Comparison of ENCODE assay signal across 26 cellular contexts in genomic region chr4:97923096-97923495, GRCh38.
A peak's percentile ranks its signal among the peaks of the same experiment; 100 is the strongest.
DNase-seq lines count a peak whose midpoint lies in the region; ATAC-seq, FAIRE-seq and TF ChIP-seq lines count a peak whose summit lies in the region.
"Had no signal": no experiment of that assay in that cellular context is flagged by ENCODE, and none has a peak within 500 bp of the region (broad histone marks: within the 10 kb centered on the region; RNA-seq: fewer than 3 reads in every experiment).

No MANE protein-coding gene starts in this region.

- H3K18ac ChIP-seq in neuronal stem cell (ENCODE audit: low read length) = no peak overlapping the region

- no peaks in the 10 kb centered on the region for H3K79me1 ChIP-seq in neuronal stem cell (ENCODE audit: low read depth, low read length)

- no peak overlapping the region for H3K4ac ChIP-seq in neuronal stem cell (ENCODE audit: low read length)

- H2AFZ ChIP-seq in neuronal stem cell (ENCODE audit: low read length) = no peak overlapping the region
- H2AFZ ChIP-seq: GM23248 had no signal

- H3K4me2 ChIP-seq in neuronal stem cell (ENCODE audit: insufficient read depth, low read length, poor library complexity, severe bottlenecking) = no peak overlapping the region
- H3K4me2 ChIP-seq: A549; BLaER1 treated with 17β-estradiol and CSF1 and Interleukin-3, amounts not matched to agents 10 nM and 100 nM had no signal

- no peaks in the 10 kb centered on the region for H3K9me3 ChIP-seq in RWPE2 (ENCODE audit: severe bottlenecking)
- no peaks in the 10 kb centered on the region for H3K9me3 ChIP-seq in kidney (ENCODE audit: control insufficient read depth in 1 of 2, low read length in 2 of 2)
- no peaks in the 10 kb centered on the region for H3K9me3 ChIP-seq in neuronal stem cell (replicated peaks in 1 of 2; ENCODE audit: control insufficient read depth in 2 of 2, insufficient read depth in 1 of 2, low read depth in 1 of 2, low read length in 2 of 2)
- H3K9me3 ChIP-seq in upper lobe of right lung = no peaks in the 10 kb centered on the region
- H3K9me3 ChIP-seq in tibial nerve = peaks cover 0 to 3% (median 0%) of the 10 kb centered on the region in 4 donors
- H3K9me3 ChIP-seq: A549, BE2C had no signal

- ATAC-seq in RWPE2 (ENCODE audit: low read depth) (no peak), upper lobe of right lung (no peak)
- ATAC-seq: A549, GM12878 had no signal

- H2BK120ac ChIP-seq in neuronal stem cell (ENCODE audit: low read depth, low read length) = no peak overlapping the region

- TF ChIP-seq POLR2A in tibial nerve (IDR thresholded peaks at IDR 0.05) = no peak

- WGBS in neuronal stem cell (ENCODE audit: extremely low coverage in 2 of 2, insufficient read length in 2 of 2, insufficient replicate concordance in 1 of 2), 2 donors = no CpG with 5 or more reads among the region's 17 CpGs
- 95 to 97% methylated on average over 6 to 12 of the region's 17 CpGs for WGBS in tibial nerve, 2 donors

- H3K14ac ChIP-seq in neuronal stem cell (ENCODE audit: low read length) = no peak overlapping the region

- no peak overlapping the region for H3K23ac ChIP-seq in neuronal stem cell (ENCODE audit: low read depth, low read length, poor library complexity)

- H4K8ac ChIP-seq in neuronal stem cell (ENCODE audit: low read depth, low read length) = no peak overlapping the region

- H3K27ac ChIP-seq in RWPE2 (ENCODE audit: poor library complexity, severe bottlenecking) (no peak overlapping the region), kidney (ENCODE audit: low read depth in 2 of 2, low read length in 2 of 2) (no peak overlapping the region), neuronal stem cell (replicated peaks; ENCODE audit: low read length) (no peak overlapping the region), upper lobe of right lung (no peak overlapping the region), tibial nerve (no peak overlapping the region)
- H3K27ac ChIP-seq: A549; BLaER1 treated with 17β-estradiol and CSF1 and Interleukin-3, amounts not matched to agents 10 nM and 100 nM; GM23248 had no signal

- no peaks in the 10 kb centered on the region for H3K27me3 ChIP-seq in RWPE2 (ENCODE audit: insufficient read depth, poor library complexity, severe bottlenecking)
- H3K27me3 ChIP-seq in neuronal stem cell (ENCODE audit: control insufficient read depth in 3 of 3, insufficient read depth in 3 of 3, low read depth in 1 of 3, low read length in 3 of 3) = no peaks in the 10 kb centered on the region
- no peaks in the 10 kb centered on the region for H3K27me3 ChIP-seq in upper lobe of right lung
- no peaks in the 10 kb centered on the region for H3K27me3 ChIP-seq in tibial nerve
- H3K27me3 ChIP-seq: BE2C; BLaER1 treated with 17β-estradiol and CSF1 and Interleukin-3, amounts not matched to agents 10 nM and 100 nM had no signal

- H3K36me3 ChIP-seq in RWPE2 (ENCODE audit: low read depth) (no peaks in the 10 kb centered on the region), kidney (ENCODE audit: control insufficient read depth in 1 of 2, insufficient read depth in 2 of 2, low read length in 2 of 2) (no peaks in the 10 kb centered on the region), neuronal stem cell (replicated peaks in 1 of 2; ENCODE audit: control insufficient read depth in 2 of 2, insufficient read depth in 2 of 2, low read length in 2 of 2) (no peaks in the 10 kb centered on the region), upper lobe of right lung (no peaks in the 10 kb centered on the region), tibial nerve (no peaks in the 10 kb centered on the region)
- H3K36me3 ChIP-seq: BE2C; BLaER1 treated with 17β-estradiol and CSF1 and Interleukin-3, amounts not matched to agents 10 nM and 100 nM had no signal

- no peak for FAIRE-seq in kidney (lab: Jason Lieb, UNC)
- FAIRE-seq: A549, D721Med, GM12878, GM19239, H1 had no signal

- H3K9ac ChIP-seq in kidney (ENCODE audit: low read length in 2 of 2) (no peak overlapping the region), neuronal stem cell (ENCODE audit: low read depth, low read length, poor library complexity) (no peak overlapping the region)
- H3K9ac ChIP-seq: BLaER1 treated with 17β-estradiol and CSF1 and Interleukin-3, amounts not matched to agents 10 nM and 100 nM; GM23248 had no signal

- DNase-seq in RWPE2 (ENCODE audit: low spot score) = peak; percentile 21
- peak; percentile 52 for DNase-seq in kidney
- DNase-seq in neuronal stem cell (ENCODE audit: low spot score) = no peak
- peak; percentile 49 for DNase-seq in upper lobe of right lung
- DNase-seq in tibial nerve (ENCODE audit: low spot score in 2 of 2) = no peak
- DNase-seq in epidermal melanocyte (ENCODE audit: insufficient read length, low spot score) = no peak
- no peak for DNase-seq in activated CD4-positive, alpha-beta T cell treated with anti-CD3 and anti-CD28 coated beads for 48 hours
- DNase-seq: 8988T; ACHN; AML-193; BE2C; CD4-positive, alpha-beta T cell; CD8-positive, alpha-beta memory T cell; DMS 273 treated with DMSO at 0.1 percent for 48 hours; DMS79; EL; GDM1; GM23248; H7; HCEC 1CT had no signal

- H2BK12ac ChIP-seq in neuronal stem cell (ENCODE audit: low read length) = peak overlapping the region; percentile 58

- intact Hi-C loops in kidney (cut with DNase I) = no loop called here
- intact Hi-C loops in upper lobe of right lung (cut with DNase I) = no loop called here

- no peak overlapping the region for H2BK15ac ChIP-seq in neuronal stem cell (ENCODE audit: low read length)

- no peak overlapping the region for H4K91ac ChIP-seq in neuronal stem cell (ENCODE audit: low read depth, low read length, poor library complexity)

- no peak overlapping the region for H3K4me3 ChIP-seq in RWPE2 (ENCODE audit: severe bottlenecking)
- H3K4me3 ChIP-seq in kidney (ENCODE audit: low read length in 2 of 2) = no peak overlapping the region
- no peak overlapping the region for H3K4me3 ChIP-seq in neuronal stem cell (ENCODE audit: low read length in 2 of 2)
- H3K4me3 ChIP-seq in upper lobe of right lung = no peak overlapping the region
- H3K4me3 ChIP-seq in tibial nerve = no peak overlapping the region
- H3K4me3 ChIP-seq: A549; BLaER1 treated with 17β-estradiol and CSF1 and Interleukin-3, amounts not matched to agents 10 nM and 100 nM; GM12878; GM23248 had no signal

- no peak for TF ChIP-seq EP300 in tibial nerve (IDR thresholded peaks at IDR 0.05)

- TF ChIP-seq CTCF in RWPE2 (IDR thresholded peaks at IDR 0.05; ENCODE audit: poor library complexity, severe bottlenecking) (no peak), kidney (IDR thresholded peaks at IDR 0.05; ENCODE audit: borderline replicate concordance, extremely low read depth, insufficient read depth) (no peak), upper lobe of right lung (IDR thresholded peaks at IDR 0.05) (no peak), tibial nerve (IDR thresholded peaks at IDR 0.05) (no peak)

- H3K4me1 ChIP-seq in RWPE2 (ENCODE audit: insufficient read depth, poor library complexity, severe bottlenecking) = no peaks in the 10 kb centered on the region
- H3K4me1 ChIP-seq in kidney (ENCODE audit: control insufficient read depth in 1 of 2, insufficient read depth in 1 of 2, low read depth in 1 of 2, low read length in 2 of 2) = no peaks in the 10 kb centered on the region
- no peaks in the 10 kb centered on the region for H3K4me1 ChIP-seq in neuronal stem cell (ENCODE audit: control insufficient read depth in 2 of 2, insufficient read depth in 1 of 2, low read depth in 1 of 2, low read length in 2 of 2)
- H3K4me1 ChIP-seq in upper lobe of right lung = no peaks in the 10 kb centered on the region
- H3K4me1 ChIP-seq in tibial nerve = no peaks in the 10 kb centered on the region
- H3K4me1 ChIP-seq: A549; BE2C; BLaER1 treated with 17β-estradiol and CSF1 and Interleukin-3, amounts not matched to agents 10 nM and 100 nM had no signal

- no peak overlapping the region for H2BK5ac ChIP-seq in neuronal stem cell (ENCODE audit: low read length)

- no peak overlapping the region for H2AK5ac ChIP-seq in neuronal stem cell (ENCODE audit: low read depth, low read length)

Comparison
In these comparisons a context has a peak if more than half of its experiments do, and no peak if none do; other contexts are left out.
1. DNase-seq: peak in RWPE2 (single experiment), kidney (single experiment) and upper lobe of right lung (single experiment); none in neuronal stem cell (single experiment), tibial nerve (0 of 2), epidermal melanocyte (single experiment) and activated CD4-positive, alpha-beta T cell treated with anti-CD3 and anti-CD28 coated beads for 48 hours (single experiment).